8 cellular contexts compared by ENCODE assay signal in genomic region chr20:29752644-29753409, GRCh38.
A peak's percentile ranks its signal among the peaks of the same experiment; 100 is the strongest.
DNase-seq lines count a peak whose midpoint lies in the region; ATAC-seq and TF ChIP-seq lines count a peak whose summit lies in the region.
"Not testable (repeated sequence)": the region's sequence is repeated elsewhere in the genome, so short reads cannot be mapped to it uniquely, and the experiment has no call there.

No MANE protein-coding gene starts in this region.

- not testable (repeated sequence) for H3K27me3 ChIP-seq in CD4-positive, alpha-beta memory T cell (ENCODE audit: insufficient read depth, low read length)

- not testable (repeated sequence) for H3K9me3 ChIP-seq in CD4-positive, alpha-beta memory T cell (ENCODE audit: control insufficient read depth in 1 of 2, low read length in 2 of 2); T-helper 17 cell (ENCODE audit: control insufficient read depth, low read length, poor library complexity, severe bottlenecking)

- TF ChIP-seq CTCF in HFFc6 (IDR thresholded peaks at IDR 0.05); epithelial cell of proximal tubule (conservative IDR thresholded peaks at IDR 0.05; ENCODE audit: low read depth, low read length); progenitor cell of endocrine pancreas (IDR thresholded peaks at IDR 0.05; ENCODE audit: unreplicated experiment): not testable (repeated sequence)

- POLR2A ChIA-PET in CD4-positive, alpha-beta memory T cell (lab: Charles Lee; ENCODE audit: partially characterized antibody); activated CD8-positive, alpha-beta T cell treated with anti-CD3 and anti-CD28 coated beads, Interleukin-2, amount 10 ng/mL, durations not matched to agents 7 days and 5 days (lab: Charles Lee): not testable (repeated sequence)

- peaks cover 0 to 62% (median 30%) of the 10 kb centered on the region in 8 donors for H3K9me3 Mint-ChIP-seq in CD4-positive, alpha-beta memory T cell
- H3K9me3 Mint-ChIP-seq in HFFc6, result peaks cover 38% of the 10 kb centered on the region
- H3K9me3 Mint-ChIP-seq in activated CD8-positive, alpha-beta T cell treated with anti-CD3 and anti-CD28 coated beads, Interleukin-2, amount 10 ng/mL, durations not matched to agents 7 days and 5 days (ENCODE audit: insufficient read depth), result not testable (repeated sequence)
- peaks cover 66% of the 10 kb centered on the region for H3K9me3 Mint-ChIP-seq in activated T-helper 2 cell treated with anti-CD3 and anti-CD28 coated beads, Interferon-gamma antibody, Interleukin-2, Interleukin-4, amounts not matched to agents 10 μg/mL and 5 μg/mL and 100 μg/mL, durations not matched to agents 14 hours and 24 hours and 36 hours
- H3K9me3 Mint-ChIP-seq in progenitor cell of endocrine pancreas (ENCODE audit: low read depth), result peaks cover 72% of the 10 kb centered on the region
- H3K9me3 Mint-ChIP-seq in stimulated activated memory B cell treated with anti-CD40 and anti-IgM and Interleukin-4, amounts not matched to agents 10 μg/mL and 1 μg/mL and 100 μg/mL, for 72 hours, result peaks cover 27% of the 10 kb centered on the region

- not testable (repeated sequence) for H3K4me1 ChIP-seq in CD4-positive, alpha-beta memory T cell (ENCODE audit: insufficient read depth, low read length)

- H3K4me3 ChIP-seq in CD4-positive, alpha-beta memory T cell (ENCODE audit: low read length in 2 of 2), result not testable (repeated sequence)
- H3K4me3 ChIP-seq in epithelial cell of proximal tubule (ENCODE audit: low read depth, low read length), result peak overlapping the region; percentile 25

- ATAC-seq in T-helper 17 cell; activated CD8-positive, alpha-beta T cell treated with anti-CD3 and anti-CD28 coated beads, Interleukin-2, amount 10 ng/mL, durations not matched to agents 7 days and 5 days; stimulated activated memory B cell treated with anti-CD40 and anti-IgM and Interleukin-4, amounts not matched to agents 10 μg/mL and 1 μg/mL and 100 μg/mL, for 72 hours: not testable (repeated sequence)

- H3K36me3 Mint-ChIP-seq in CD4-positive, alpha-beta memory T cell, result peaks cover 4 to 11% of the 10 kb centered on the region in 2 donors
- H3K36me3 Mint-ChIP-seq in HFFc6 (ENCODE audit: low read depth); T-helper 17 cell (ENCODE audit: low read depth); activated CD8-positive, alpha-beta T cell treated with anti-CD3 and anti-CD28 coated beads, Interleukin-2, amount 10 ng/mL, durations not matched to agents 7 days and 5 days (ENCODE audit: low read depth); activated T-helper 2 cell treated with anti-CD3 and anti-CD28 coated beads, Interferon-gamma antibody, Interleukin-2, Interleukin-4, amounts not matched to agents 10 μg/mL and 5 μg/mL and 100 μg/mL, durations not matched to agents 14 hours and 24 hours and 36 hours (ENCODE audit: low read depth); stimulated activated memory B cell treated with anti-CD40 and anti-IgM and Interleukin-4, amounts not matched to agents 10 μg/mL and 1 μg/mL and 100 μg/mL, for 72 hours: not testable (repeated sequence)
- H3K36me3 Mint-ChIP-seq in progenitor cell of endocrine pancreas (ENCODE audit: insufficient read depth), result peaks cover 17% of the 10 kb centered on the region

- not testable (repeated sequence) for H3K27ac ChIP-seq in CD4-positive, alpha-beta memory T cell (ENCODE audit: low read depth, low read length)

- CTCF ChIA-PET in CD4-positive, alpha-beta memory T cell (lab: Charles Lee; ENCODE audit: partially characterized antibody); activated CD8-positive, alpha-beta T cell treated with anti-CD3 and anti-CD28 coated beads, Interleukin-2, amount 10 ng/mL, durations not matched to agents 7 days and 5 days (lab: Charles Lee): not testable (repeated sequence)

- intact Hi-C loops in CD4-positive, alpha-beta memory T cell (cut with micrococcal nuclease); activated T-helper 2 cell treated with anti-CD3 and anti-CD28 coated beads, Interferon-gamma antibody, Interleukin-2, Interleukin-4, amounts not matched to agents 10 μg/mL and 5 μg/mL and 100 μg/mL, durations not matched to agents 14 hours and 24 hours and 36 hours (cut with micrococcal nuclease): not testable (repeated sequence)

- peaks cover 0 to 19% (median 0%) of the 10 kb centered on the region in 4 donors for H3K4me1 Mint-ChIP-seq in CD4-positive, alpha-beta memory T cell
- H3K4me1 Mint-ChIP-seq in HFFc6 (ENCODE audit: low read depth), result peaks cover 30% of the 10 kb centered on the region; the same call in 1 of the 2 replicates
- H3K4me1 Mint-ChIP-seq in T-helper 17 cell; activated T-helper 2 cell treated with anti-CD3 and anti-CD28 coated beads, Interferon-gamma antibody, Interleukin-2, Interleukin-4, amounts not matched to agents 10 μg/mL and 5 μg/mL and 100 μg/mL, durations not matched to agents 14 hours and 24 hours and 36 hours (ENCODE audit: low read depth); progenitor cell of endocrine pancreas (ENCODE audit: low read depth): not testable (repeated sequence)
- peaks cover 27% of the 10 kb centered on the region for H3K4me1 Mint-ChIP-seq in activated CD8-positive, alpha-beta T cell treated with anti-CD3 and anti-CD28 coated beads, Interleukin-2, amount 10 ng/mL, durations not matched to agents 7 days and 5 days (ENCODE audit: low read depth)
- H3K4me1 Mint-ChIP-seq in stimulated activated memory B cell treated with anti-CD40 and anti-IgM and Interleukin-4, amounts not matched to agents 10 μg/mL and 1 μg/mL and 100 μg/mL, for 72 hours, result peaks cover 14% of the 10 kb centered on the region

- H3K27ac Mint-ChIP-seq in CD4-positive, alpha-beta memory T cell, result peak overlapping the region in 4 of 7 donors; percentile 57 to 95 (median 70)
- H3K27ac Mint-ChIP-seq in HFFc6 (peak overlapping the region; percentile 4; the same call in 1 of the 2 replicates), T-helper 17 cell (peak overlapping the region; percentile 14), progenitor cell of endocrine pancreas (peak overlapping the region; percentile 18)
- peak overlapping the region; percentile 86 for H3K27ac Mint-ChIP-seq in activated CD8-positive, alpha-beta T cell treated with anti-CD3 and anti-CD28 coated beads, Interleukin-2, amount 10 ng/mL, durations not matched to agents 7 days and 5 days
- peak overlapping the region; percentile 68 for H3K27ac Mint-ChIP-seq in activated T-helper 2 cell treated with anti-CD3 and anti-CD28 coated beads, Interferon-gamma antibody, Interleukin-2, Interleukin-4, amounts not matched to agents 10 μg/mL and 5 μg/mL and 100 μg/mL, durations not matched to agents 14 hours and 24 hours and 36 hours
- H3K27ac Mint-ChIP-seq in stimulated activated memory B cell treated with anti-CD40 and anti-IgM and Interleukin-4, amounts not matched to agents 10 μg/mL and 1 μg/mL and 100 μg/mL, for 72 hours, result peak overlapping the region; percentile 6

- not testable (repeated sequence) for H3K36me3 ChIP-seq in CD4-positive, alpha-beta memory T cell (ENCODE audit: insufficient read depth, low read length)

- DNase-seq in CD4-positive, alpha-beta memory T cell, result peak in 1 of 5 donors; percentile 31
- DNase-seq in HFFc6; T-helper 17 cell; activated T-helper 2 cell treated with anti-CD3 and anti-CD28 coated beads, Interferon-gamma antibody, Interleukin-2, Interleukin-4, amounts not matched to agents 10 μg/mL and 5 μg/mL and 100 μg/mL, durations not matched to agents 14 hours and 24 hours and 36 hours (ENCODE audit: low spot score); epithelial cell of proximal tubule (ENCODE audit: low read depth); progenitor cell of endocrine pancreas (ENCODE audit: low spot score, unreplicated experiment): not testable (repeated sequence)
- peak; percentile 32 for DNase-seq in activated CD8-positive, alpha-beta T cell treated with anti-CD3 and anti-CD28 coated beads, Interleukin-2, amount 10 ng/mL, durations not matched to agents 7 days and 5 days

- not testable (repeated sequence) for H3K27me3 Mint-ChIP-seq in CD4-positive, alpha-beta memory T cell; HFFc6 (ENCODE audit: insufficient read depth); T-helper 17 cell; activated CD8-positive, alpha-beta T cell treated with anti-CD3 and anti-CD28 coated beads, Interleukin-2, amount 10 ng/mL, durations not matched to agents 7 days and 5 days (ENCODE audit: low read depth); activated T-helper 2 cell treated with anti-CD3 and anti-CD28 coated beads, Interferon-gamma antibody, Interleukin-2, Interleukin-4, amounts not matched to agents 10 μg/mL and 5 μg/mL and 100 μg/mL, durations not matched to agents 14 hours and 24 hours and 36 hours (ENCODE audit: low read depth); progenitor cell of endocrine pancreas
- peaks cover 42% of the 10 kb centered on the region for H3K27me3 Mint-ChIP-seq in stimulated activated memory B cell treated with anti-CD40 and anti-IgM and Interleukin-4, amounts not matched to agents 10 μg/mL and 1 μg/mL and 100 μg/mL, for 72 hours

- peak overlapping the region in 4 of 8 donors; percentile 54 to 84 (median 80) for H3K4me3 Mint-ChIP-seq in CD4-positive, alpha-beta memory T cell
- H3K4me3 Mint-ChIP-seq in HFFc6 (peak overlapping the region; percentile 42; the same call in 1 of the 2 replicates), T-helper 17 cell (peak overlapping the region; percentile 52)
- H3K4me3 Mint-ChIP-seq in activated CD8-positive, alpha-beta T cell treated with anti-CD3 and anti-CD28 coated beads, Interleukin-2, amount 10 ng/mL, durations not matched to agents 7 days and 5 days, result peak overlapping the region; percentile 65
- H3K4me3 Mint-ChIP-seq in activated T-helper 2 cell treated with anti-CD3 and anti-CD28 coated beads, Interferon-gamma antibody, Interleukin-2, Interleukin-4, amounts not matched to agents 10 μg/mL and 5 μg/mL and 100 μg/mL, durations not matched to agents 14 hours and 24 hours and 36 hours (ENCODE audit: low read depth), result peak overlapping the region; percentile 24
- not testable (repeated sequence) for H3K4me3 Mint-ChIP-seq in progenitor cell of endocrine pancreas (ENCODE audit: low read depth)
- H3K4me3 Mint-ChIP-seq in stimulated activated memory B cell treated with anti-CD40 and anti-IgM and Interleukin-4, amounts not matched to agents 10 μg/mL and 1 μg/mL and 100 μg/mL, for 72 hours, result peak overlapping the region; percentile 48

Comparison
In these comparisons a context has a peak if more than half of its experiments do, and no peak if none do; other contexts are left out.
1. H3K27ac Mint-ChIP-seq: peak in every context shown above with its lines; median percentile 86 in activated CD8-positive, alpha-beta T cell treated with anti-CD3 and anti-CD28 coated beads, Interleukin-2, amount 10 ng/mL, durations not matched to agents 7 days and 5 days; 70 in CD4-positive, alpha-beta memory T cell; 68 in activated T-helper 2 cell treated with anti-CD3 and anti-CD28 coated beads, Interferon-gamma antibody, Interleukin-2, Interleukin-4, amounts not matched to agents 10 μg/mL and 5 μg/mL and 100 μg/mL, durations not matched to agents 14 hours and 24 hours and 36 hours; 18 in progenitor cell of endocrine pancreas; 14 in T-helper 17 cell; 6 in stimulated activated memory B cell treated with anti-CD40 and anti-IgM and Interleukin-4, amounts not matched to agents 10 μg/mL and 1 μg/mL and 100 μg/mL, for 72 hours; 4 in HFFc6.